In the genomic region with DNA sequence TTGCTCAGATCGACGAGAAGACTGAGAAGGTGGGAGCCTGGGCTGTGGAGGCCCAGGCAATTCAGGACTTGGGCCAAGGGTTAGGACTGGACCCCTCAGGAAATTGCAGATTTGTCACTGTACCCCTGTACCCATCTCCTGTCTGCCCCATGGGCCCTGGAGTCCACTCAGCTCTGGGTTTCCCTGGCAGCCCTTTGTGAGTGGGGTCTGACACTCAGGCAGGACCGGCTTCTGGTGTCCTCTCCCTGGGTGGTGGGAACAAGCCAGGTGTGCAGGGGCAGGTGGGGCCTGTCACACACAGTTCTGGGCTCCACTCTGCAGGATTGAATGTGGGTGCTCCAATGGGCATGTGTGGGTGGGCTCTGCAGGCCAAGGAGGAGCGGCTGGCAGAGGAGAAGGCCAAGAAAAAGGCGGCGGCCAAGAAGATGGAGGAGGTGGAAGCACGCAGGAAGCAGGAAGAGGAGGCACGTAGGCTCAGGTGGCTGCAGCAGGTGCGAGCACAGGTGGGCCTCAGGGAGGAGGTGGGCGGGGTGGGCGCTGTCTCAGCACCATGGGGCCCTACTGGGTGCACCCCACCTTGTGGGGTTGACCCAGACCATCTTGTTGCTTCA, we compare ENCODE assay signal across 2 cellular contexts.
TF ChIP-seq lines count a peak whose summit lies in the region.

No MANE protein-coding gene starts in this region.

TF ChIP-seq in SK-N-SH, 30 proteins besides CTCF, POLR2A, EP300 and RAD21:
- no peak for TF ChIP-seq ELF1 (IDR thresholded peaks at IDR 0.05)
- TF ChIP-seq RFX5 (IDR thresholded peaks at IDR 0.05; ENCODE audit: low read length) = no peak
- no peak for TF ChIP-seq NRF1 (IDR thresholded peaks at IDR 0.05; ENCODE audit: low read depth, low read length)
- no peak for TF ChIP-seq FOSL2 (IDR thresholded peaks at IDR 0.05; ENCODE audit: borderline replicate concordance, low read depth)
- TF ChIP-seq EZH2phosphoT487 (IDR thresholded peaks at IDR 0.05; ENCODE audit: borderline replicate concordance, low read depth) = no peak
- no peak for TF ChIP-seq FOXJ3 (CRISPR knock-in tag; IDR thresholded peaks at IDR 0.05)
- no peak for TF ChIP-seq MEF2A (IDR thresholded peaks at IDR 0.05; ENCODE audit: borderline replicate concordance, low read depth)
- TF ChIP-seq, protein P1, sequence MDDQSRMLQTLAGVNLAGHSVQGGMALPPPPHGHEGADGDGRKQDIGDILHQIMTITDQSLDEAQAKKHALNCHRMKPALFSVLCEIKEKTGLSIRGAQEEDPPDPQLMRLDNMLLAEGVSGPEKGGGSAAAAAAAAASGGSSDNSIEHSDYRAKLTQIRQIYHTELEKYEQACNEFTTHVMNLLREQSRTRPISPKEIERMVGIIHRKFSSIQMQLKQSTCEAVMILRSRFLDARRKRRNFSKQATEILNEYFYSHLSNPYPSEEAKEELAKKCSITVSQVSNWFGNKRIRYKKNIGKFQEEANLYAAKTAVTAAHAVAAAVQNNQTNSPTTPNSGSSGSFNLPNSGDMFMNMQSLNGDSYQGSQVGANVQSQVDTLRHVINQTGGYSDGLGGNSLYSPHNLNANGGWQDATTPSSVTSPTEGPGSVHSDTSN (IDR thresholded peaks at IDR 0.05) = no peak
- no peak for TF ChIP-seq ZBTB33 (IDR thresholded peaks at IDR 0.05; ENCODE audit: borderline replicate concordance, low read depth)
- no peak for TF ChIP-seq RCOR1 (IDR thresholded peaks at IDR 0.05; ENCODE audit: low read length)
- no peak for TF ChIP-seq TEAD4 (IDR thresholded peaks at IDR 0.05; ENCODE audit: borderline replicate concordance, insufficient read depth)
- no peak for TF ChIP-seq GABPA (IDR thresholded peaks at IDR 0.05; ENCODE audit: low read depth)
- TF ChIP-seq CHD2 (IDR thresholded peaks at IDR 0.05; ENCODE audit: low read length, partially characterized antibody) = no peak

TF ChIP-seq in SK-N-SH treated with all-trans-retinoic acid at 6 μM for 48 hours, 23 proteins besides CTCF, POLR2A, EP300 and RAD21:
- TF ChIP-seq ZNF565 (CRISPR knock-in tag; conservative IDR thresholded peaks at IDR 0.05; ENCODE audit: low read depth) (no peak), ESRRG (CRISPR knock-in tag; IDR thresholded peaks at IDR 0.05) (no peak), TCF4 (CRISPR knock-in tag; IDR thresholded peaks at IDR 0.05; ENCODE audit: borderline replicate concordance) (no peak), ARNTL (CRISPR knock-in tag; IDR thresholded peaks at IDR 0.05; ENCODE audit: borderline replicate concordance, low read depth) (no peak), PPARA (CRISPR knock-in tag; IDR thresholded peaks at IDR 0.05; ENCODE audit: borderline replicate concordance) (no peak), ZFP30 (CRISPR knock-in tag; IDR thresholded peaks at IDR 0.05) (no peak), ISL1 (CRISPR knock-in tag; IDR thresholded peaks at IDR 0.05) (no peak)
- TF ChIP-seq, protein P2, sequence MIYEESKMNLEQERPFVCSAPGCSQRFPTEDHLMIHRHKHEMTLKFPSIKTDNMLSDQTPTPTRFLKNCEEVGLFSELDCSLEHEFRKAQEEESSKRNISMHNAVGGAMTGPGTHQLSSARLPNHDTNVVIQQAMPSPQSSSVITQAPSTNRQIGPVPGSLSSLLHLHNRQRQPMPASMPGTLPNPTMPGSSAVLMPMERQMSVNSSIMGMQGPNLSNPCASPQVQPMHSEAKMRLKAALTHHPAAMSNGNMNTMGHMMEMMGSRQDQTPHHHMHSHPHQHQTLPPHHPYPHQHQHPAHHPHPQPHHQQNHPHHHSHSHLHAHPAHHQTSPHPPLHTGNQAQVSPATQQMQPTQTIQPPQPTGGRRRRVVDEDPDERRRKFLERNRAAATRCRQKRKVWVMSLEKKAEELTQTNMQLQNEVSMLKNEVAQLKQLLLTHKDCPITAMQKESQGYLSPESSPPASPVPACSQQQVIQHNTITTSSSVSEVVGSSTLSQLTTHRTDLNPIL (CRISPR knock-in tag; IDR thresholded peaks at IDR 0.05; ENCODE audit: low read depth) = no peak
